In the genomic region with DNA sequence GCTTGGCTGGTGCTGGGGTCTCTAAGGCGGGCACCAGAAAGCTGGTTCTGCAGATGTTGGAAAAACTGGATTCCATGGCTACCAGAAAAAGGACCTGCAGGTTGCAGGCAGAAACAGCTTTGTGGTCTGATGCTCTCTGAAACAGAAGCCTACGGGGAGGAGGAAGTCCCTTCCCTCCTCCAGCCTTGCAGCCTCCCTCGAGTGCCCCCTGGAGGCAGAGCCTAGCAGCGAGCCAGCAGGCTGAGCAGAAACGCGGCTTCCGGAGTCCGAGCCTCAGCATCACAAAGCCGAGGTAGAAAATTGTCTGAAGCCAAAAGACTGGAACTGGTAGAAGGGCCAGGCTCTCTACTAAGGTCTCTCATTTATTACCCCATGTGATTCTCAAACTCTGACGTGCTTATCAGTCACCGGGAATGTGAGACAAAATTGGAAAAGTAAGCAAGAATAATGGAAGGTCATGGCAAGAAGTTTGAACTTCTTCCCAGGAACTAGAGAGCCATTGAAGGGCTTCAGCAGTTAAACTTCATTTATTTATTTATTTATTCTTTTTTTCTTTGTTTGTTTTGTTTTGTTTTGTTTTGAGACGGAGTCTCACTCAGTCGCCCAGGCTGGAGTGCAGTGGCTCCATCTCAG, we compare ENCODE assay signal across 8 cellular contexts.
DNase-seq lines count a peak whose midpoint lies in the region; ATAC-seq and TF ChIP-seq lines count a peak whose summit lies in the region.

No MANE protein-coding gene starts in this region.

- H4K20me1 ChIP-seq in OCI-LY7 (ENCODE audit: insufficient read depth, low read length): no peaks in the 10 kb centered on the region

- peak overlapping the region; percentile 21 for H3K4me3 ChIP-seq in OCI-LY7 (ENCODE audit: low read depth, low read length, poor library complexity, severe bottlenecking)

- DNase-seq in D341Med (ENCODE audit: low spot score) (peak; percentile 87), HPDE6-E6E7 (ENCODE audit: extremely low spot score) (peak; percentile 69), OCI-LY7 (ENCODE audit: low spot score) (peak; percentile 91), activated T-cell treated with anti-CD3 and anti-CD28 coated beads for 1 hour (ENCODE audit: low read depth) (peak; percentile 87), erythroblast (lab: John Stamatoyannopoulos, UW) (peak; percentile 76 to 82)
- DNase-seq in naive thymus-derived CD8-positive, alpha-beta T cell: peak; percentile 73 to 92 (median 84)
- DNase-seq in stimulated activated naive B cell treated with anti-CD40 and anti-IgM and Interleukin-4, amounts not matched to agents 10 μg/mL and 1 μg/mL and 100 μg/mL, for 72 hours: peak; percentile 87

- peak overlapping the region in 6 of 10 donors; percentile 25 to 79 (median 57) for H3K27ac Mint-ChIP-seq in naive thymus-derived CD8-positive, alpha-beta T cell
- H3K27ac Mint-ChIP-seq in stimulated activated naive B cell treated with anti-CD40 and anti-IgM and Interleukin-4, amounts not matched to agents 10 μg/mL and 1 μg/mL and 100 μg/mL, for 72 hours: peak overlapping the region; percentile 76

- no peaks in the 10 kb centered on the region for H3K9me3 ChIP-seq in OCI-LY7 (ENCODE audit: low read length)

- BruUV-seq in OCI-LY7 (replicated peaks; lab: Mats Ljungman, UMichigan): no TSS peak

- intact Hi-C loops in OCI-LY7 (cut with micrococcal nuclease; ENCODE audit: unreplicated experiment): loop anchor here (1.0 to 10.0 kb wide), 4 partner anchors 82 to 418 kb away; partner anchors contain the start of gene CPSF6

- H3K4me3 Mint-ChIP-seq in naive thymus-derived CD8-positive, alpha-beta T cell: peak overlapping the region; percentile 52 to 71 (median 62)
- peak overlapping the region; percentile 66 to 70 for H3K4me3 Mint-ChIP-seq in stimulated activated naive B cell treated with anti-CD40 and anti-IgM and Interleukin-4, amounts not matched to agents 10 μg/mL and 1 μg/mL and 100 μg/mL, for 72 hours

- H3K27ac ChIP-seq in OCI-LY7 (ENCODE audit: low read depth, low read length, poor library complexity, severe bottlenecking): no peak overlapping the region

- peak; percentile 97 for TF ChIP-seq CTCF in OCI-LY7 (conservative IDR thresholded peaks at IDR 0.05; ENCODE audit: low read length)

- no peaks in the 10 kb centered on the region for H3K36me3 ChIP-seq in OCI-LY7 (ENCODE audit: insufficient read depth, low read length)

- no peaks in the 10 kb centered on the region for H3K9me2 ChIP-seq in OCI-LY7 (ENCODE audit: insufficient read depth, low read length)

- peak overlapping the region; percentile 60 for H3K4me2 ChIP-seq in OCI-LY7 (ENCODE audit: low read length)

- POLR2A ChIA-PET in OCI-LY7 (lab: Charles Lee): interaction anchor here (0.6 to 0.7 kb wide), 9 partner anchors 44 to 1671 kb away, joined by 3 to 7 read pairs (median 4); no protein-coding TSS in a partner anchor
- POLR2A ChIA-PET in naive thymus-derived CD8-positive, alpha-beta T cell (lab: Charles Lee): interaction anchor here (0.9 to 1.8 kb wide), 3 partner anchors 80 to 97 kb away, joined by 3 to 5 read pairs (median 5); partner anchors contain the start of gene CPSF6

- peaks cover 14% of the 10 kb centered on the region for H3K4me1 ChIP-seq in OCI-LY7 (ENCODE audit: insufficient read depth, low read length, poor library complexity, severe bottlenecking)

- no peaks in the 10 kb centered on the region for H3K9me3 Mint-ChIP-seq in naive thymus-derived CD8-positive, alpha-beta T cell
- no peaks in the 10 kb centered on the region for H3K9me3 Mint-ChIP-seq in stimulated activated naive B cell treated with anti-CD40 and anti-IgM and Interleukin-4, amounts not matched to agents 10 μg/mL and 1 μg/mL and 100 μg/mL, for 72 hours

- CTCF ChIA-PET in OCI-LY7 (lab: Charles Lee; ENCODE audit: unreplicated experiment): interaction anchor here (0.6 kb wide), 1 partner anchor 296 kb away, joined by 3 read pairs; no protein-coding TSS in a partner anchor

- H3K36me3 Mint-ChIP-seq in naive thymus-derived CD8-positive, alpha-beta T cell: peaks cover 0 to 2% (median 0%) of the 10 kb centered on the region in 3 donors
- peaks cover 0 to 3% of the 10 kb centered on the region in 2 donors for H3K36me3 Mint-ChIP-seq in stimulated activated naive B cell treated with anti-CD40 and anti-IgM and Interleukin-4, amounts not matched to agents 10 μg/mL and 1 μg/mL and 100 μg/mL, for 72 hours

- peaks cover 0 to 2% (median 0%) of the 10 kb centered on the region in 5 donors for H3K27me3 Mint-ChIP-seq in naive thymus-derived CD8-positive, alpha-beta T cell
- H3K27me3 Mint-ChIP-seq in stimulated activated naive B cell treated with anti-CD40 and anti-IgM and Interleukin-4, amounts not matched to agents 10 μg/mL and 1 μg/mL and 100 μg/mL, for 72 hours: peaks cover 0 to 3% of the 10 kb centered on the region in 2 donors

- peak overlapping the region; percentile 97 for H2AFZ ChIP-seq in OCI-LY7 (ENCODE audit: low read length)

- peak; percentile 95 for ATAC-seq in GM21367 (IDR thresholded peaks at IDR 0.05; ENCODE audit: unreplicated experiment)
- ATAC-seq in naive thymus-derived CD8-positive, alpha-beta T cell: peak; percentile 89 to 96
- peak; percentile 92 to 94 for ATAC-seq in stimulated activated naive B cell treated with anti-CD40 and anti-IgM and Interleukin-4, amounts not matched to agents 10 μg/mL and 1 μg/mL and 100 μg/mL, for 72 hours (replicated peaks)

- H3K4me1 Mint-ChIP-seq in naive thymus-derived CD8-positive, alpha-beta T cell: peaks cover 3 to 23% (median 16%) of the 10 kb centered on the region in 4 donors
- H3K4me1 Mint-ChIP-seq in stimulated activated naive B cell treated with anti-CD40 and anti-IgM and Interleukin-4, amounts not matched to agents 10 μg/mL and 1 μg/mL and 100 μg/mL, for 72 hours: peaks cover 8 to 19% of the 10 kb centered on the region in 2 donors

- no peaks in the 10 kb centered on the region for H3K79me2 ChIP-seq in OCI-LY7 (ENCODE audit: insufficient read depth, low read depth, low read length)

- no peak for TF ChIP-seq POLR2A in erythroblast (IDR thresholded peaks at IDR 0.05; ENCODE audit: low read length)
